ENCODE assay signal across 1 cellular context in genomic region chr12:14995583-14996425, GRCh38.
TF ChIP-seq lines count a peak whose summit lies in the region.

No MANE protein-coding gene starts in this region.

TF ChIP-seq in HCT116, 20 proteins besides CTCF, POLR2A, EP300 and RAD21 (continued from another document):
- TF ChIP-seq REST (IDR thresholded peaks at IDR 0.05; ENCODE audit: low read depth) = no peak
- TF ChIP-seq CBX3 (IDR thresholded peaks at IDR 0.05; ENCODE audit: low read depth) = no peak; the same call in 1 of the 2 replicates
- no peak for TF ChIP-seq ATF3 (IDR thresholded peaks at IDR 0.05)
- no peak for TF ChIP-seq ELF1 (IDR thresholded peaks at IDR 0.05; ENCODE audit: borderline replicate concordance, low read depth)
- TF ChIP-seq EZH2phosphoT487 (IDR thresholded peaks at IDR 0.05; ENCODE audit: borderline replicate concordance) = no peak
- TF ChIP-seq MAX (IDR thresholded peaks at IDR 0.05) = no peak; the same call in 1 of the 2 replicates
- TF ChIP-seq JUND (IDR thresholded peaks at IDR 0.05) = no peak
- TF ChIP-seq EZH2 (IDR thresholded peaks at IDR 0.05) = no peak
- no peak for TF ChIP-seq ZFX (IDR thresholded peaks at IDR 0.05)
- TF ChIP-seq CEBPB (IDR thresholded peaks at IDR 0.05; ENCODE audit: low read depth) = no peak
- TF ChIP-seq SRF (IDR thresholded peaks at IDR 0.05; ENCODE audit: low read depth) = no peak
- TF ChIP-seq POLR2AphosphoS5 (IDR thresholded peaks at IDR 0.05; ENCODE audit: low read depth, low read length) = no peak
- no peak for TF ChIP-seq ZBTB33 (IDR thresholded peaks at IDR 0.05; ENCODE audit: extremely low read depth, insufficient replicate concordance, low read length)
- no peak for TF ChIP-seq FOSL1 (IDR thresholded peaks at IDR 0.05; ENCODE audit: low read depth)
- TF ChIP-seq SIN3A (IDR thresholded peaks at IDR 0.05; ENCODE audit: low read depth) = no peak
